Comparison of ENCODE assay signal across 8 cellular contexts in genomic region chr1:109490029-109490933, GRCh38. TPM values are rescaled to one million over a fixed set of nuclear protein-coding genes. Genes with fewer than 3 reads are reported as not detected.
DNase-seq lines count a peak whose midpoint lies in the region; TF ChIP-seq lines count a peak whose summit lies in the region.

No MANE protein-coding gene starts in this region.

- DNase-seq in H4 (ENCODE audit: low spot score) (peak; percentile 48), NCI-H69 (lab: John Stamatoyannopoulos, UW) (peak; percentile 49), mesenchymal stem cell (peak; percentile 73), suprapubic skin (ENCODE audit: low spot score in 2 of 2) (no peak)
- peak; percentile 74 to 79 for DNase-seq in activated CD4-positive, alpha-beta T cell treated with anti-CD3 and anti-CD28 coated beads, Interleukin-2, amount 50 U/mL, for 48 hours
- DNase-seq in effector CD4-positive, alpha-beta T cell, result peak; percentile 64
- DNase-seq in stimulated activated naive CD4-positive, alpha-beta T cell (lab: John Stamatoyannopoulos, UW), result peak; percentile 46 to 72 (median 61)

- no peak overlapping the region for H3K4me3 ChIP-seq in BLaER1 treated with 17β-estradiol and CSF1 and Interleukin-3, amounts not matched to agents 10 nM and 100 nM
- H3K4me3 ChIP-seq in mesenchymal stem cell (ENCODE audit: insufficient read depth in 1 of 2, low read depth in 1 of 2, low read length in 2 of 2), result no peak overlapping the region
- H3K4me3 ChIP-seq in suprapubic skin, result no peak overlapping the region

- H3K79me1 ChIP-seq in mesenchymal stem cell (replicated peaks; ENCODE audit: low read length, poor library complexity, severe bottlenecking), result peaks cover 13% of the 10 kb centered on the region

- H2AFZ ChIP-seq in mesenchymal stem cell (ENCODE audit: low read depth, low read length), result no peak overlapping the region

- peak overlapping the region in 7 of 11 experiments; percentile 3 to 61 (median 42); a peak in 8 of 22 replicates for H3K9ac ChIP-seq in BLaER1 treated with 17β-estradiol and CSF1 and Interleukin-3, amounts not matched to agents 10 nM and 100 nM
- no peak overlapping the region for H3K9ac ChIP-seq in mesenchymal stem cell (ENCODE audit: low read length)

- peak overlapping the region in 5 of 11 experiments; percentile 26 to 69 (median 59); a peak in 7 of 22 replicates for H3K4me2 ChIP-seq in BLaER1 treated with 17β-estradiol and CSF1 and Interleukin-3, amounts not matched to agents 10 nM and 100 nM
- no peak overlapping the region for H3K4me2 ChIP-seq in mesenchymal stem cell (ENCODE audit: low read length, poor library complexity, severe bottlenecking)

- no peak overlapping the region for H3K4ac ChIP-seq in mesenchymal stem cell (ENCODE audit: low read depth in 1 of 2, low read length in 2 of 2)

- H2BK15ac ChIP-seq in mesenchymal stem cell (ENCODE audit: low read depth, poor library complexity, severe bottlenecking), result no peak overlapping the region

- H4K91ac ChIP-seq in mesenchymal stem cell (ENCODE audit: low read length), result peak overlapping the region; percentile 41

- peak overlapping the region in 1 of 2 experiments; percentile 18 for H2BK12ac ChIP-seq in mesenchymal stem cell (ENCODE audit: low read length in 2 of 2)

- H3K36me3 ChIP-seq in BLaER1 treated with 17β-estradiol and CSF1 and Interleukin-3, amounts not matched to agents 10 nM and 100 nM, result peaks cover 18 to 78% (median 66%) of the 10 kb centered on the region in 11 experiments
- peaks cover 57 to 61% of the 10 kb centered on the region in 2 experiments for H3K36me3 ChIP-seq in mesenchymal stem cell (ENCODE audit: control insufficient read depth in 1 of 2, insufficient read depth in 2 of 2, low read depth in 1 of 2, low read length in 2 of 2)
- peaks cover 26% of the 10 kb centered on the region for H3K36me3 ChIP-seq in suprapubic skin

- TF ChIP-seq POLR2A in suprapubic skin (IDR thresholded peaks at IDR 0.05), result no peak

- H2BK120ac ChIP-seq in mesenchymal stem cell (ENCODE audit: low read depth, low read length), result no peak overlapping the region

- H3K27ac ChIP-seq in BLaER1 treated with 17β-estradiol and CSF1 and Interleukin-3, amounts not matched to agents 10 nM and 100 nM, result no peak overlapping the region
- H3K27ac ChIP-seq in mesenchymal stem cell (ENCODE audit: low read length, poor library complexity, severe bottlenecking) (no peak overlapping the region), suprapubic skin (no peak overlapping the region)

- 88% methylated on average over 9 of the region's 11 CpGs for WGBS in mesenchymal stem cell
- 74% methylated on average over 8 of the region's 11 CpGs for WGBS in suprapubic skin

- H3K27me3 ChIP-seq in BLaER1 treated with 17β-estradiol and CSF1 and Interleukin-3, amounts not matched to agents 10 nM and 100 nM, result no peaks in the 10 kb centered on the region
- H3K27me3 ChIP-seq in mesenchymal stem cell (ENCODE audit: control insufficient read depth in 1 of 2, insufficient read depth in 1 of 2, low read length in 2 of 2), result no peaks in the 10 kb centered on the region
- H3K27me3 ChIP-seq in suprapubic skin, result no peaks in the 10 kb centered on the region

- no peaks in the 10 kb centered on the region for H3K9me3 ChIP-seq in BLaER1 treated with 17β-estradiol and CSF1 and Interleukin-3, amounts not matched to agents 10 nM and 100 nM (replicated peaks in 1 of 11)
- H3K9me3 ChIP-seq in mesenchymal stem cell (ENCODE audit: control insufficient read depth, low read length) (no peaks in the 10 kb centered on the region), suprapubic skin (no peaks in the 10 kb centered on the region)

- no peak overlapping the region for H2AK5ac ChIP-seq in mesenchymal stem cell (ENCODE audit: low read length, severe bottlenecking)

- no peak for TF ChIP-seq EP300 in suprapubic skin (IDR thresholded peaks at IDR 0.05)

- H3K14ac ChIP-seq in mesenchymal stem cell (ENCODE audit: low read length in 2 of 2), result no peak overlapping the region

- H4K8ac ChIP-seq in mesenchymal stem cell (ENCODE audit: low read length), result no peak overlapping the region

- H3K23ac ChIP-seq in mesenchymal stem cell (ENCODE audit: low read length in 2 of 2), result no peak overlapping the region

- no peak overlapping the region for H2BK5ac ChIP-seq in mesenchymal stem cell (ENCODE audit: low read depth, low read length, poor library complexity, severe bottlenecking)

- H4K20me1 ChIP-seq in BLaER1 treated with 17β-estradiol and CSF1 and Interleukin-3, amounts not matched to agents 10 nM and 100 nM, result peaks cover 0 to 59% (median 14%) of the 10 kb centered on the region in 11 experiments; a peak in 12 of 22 replicates

- H3K4me1 ChIP-seq in BLaER1 treated with 17β-estradiol and CSF1 and Interleukin-3, amounts not matched to agents 10 nM and 100 nM, result peaks cover 26 to 61% (median 56%) of the 10 kb centered on the region in 10 experiments
- H3K4me1 ChIP-seq in mesenchymal stem cell (ENCODE audit: control insufficient read depth, insufficient read depth, low read depth, low read length) (peaks cover 9% of the 10 kb centered on the region), suprapubic skin (peaks cover 25% of the 10 kb centered on the region)

- no peak overlapping the region for H3K18ac ChIP-seq in mesenchymal stem cell (ENCODE audit: low read depth in 1 of 2, low read length in 2 of 2)

- peak in 1 of 2 donors; percentile 88 for TF ChIP-seq CTCF in suprapubic skin (IDR thresholded peaks at IDR 0.05)

RNA-seq across cellular contexts. Expression of gene CYB561D1, which starts 3.6 kb away (rescaled TPM):
- total RNA-seq in H4 (2014; rRNA removed; shearing (Covaris generic)), result 2.6 and 7.9 TPM in 2 replicates
- 4.1 TPM for polyA plus RNA-seq in mesenchymal stem cell (2013, experiment 1 of 2)
- 4.2 TPM for polyA plus RNA-seq in mesenchymal stem cell (2013, experiment 2 of 2)
- total RNA-seq in suprapubic skin, result 10 to 100 TPM; 12.3 to 27.4 (median 24.7) TPM

RNA-seq across cellular contexts. Expression of gene ATXN7L2, which starts 6.6 kb away (rescaled TPM):
- 1.0 and 1.9 TPM in 2 replicates for total RNA-seq in H4 (2014; rRNA removed; shearing (Covaris generic))
- polyA plus RNA-seq in mesenchymal stem cell (2013, experiment 1 of 2), result 2.0 TPM
- polyA plus RNA-seq in mesenchymal stem cell (2013, experiment 2 of 2), result 2.0 TPM
- 1 to 10 TPM; 5.1 to 8.4 (median 7.2) TPM for total RNA-seq in suprapubic skin

RNA-seq across cellular contexts. Expression of gene AMIGO1, which starts 19.2 kb away (rescaled TPM):
- total RNA-seq in H4 (2014; rRNA removed; shearing (Covaris generic)), result 0.72 and 1.5 TPM in 2 replicates
- 0.36 TPM for polyA plus RNA-seq in mesenchymal stem cell (2013, experiment 1 of 2)
- polyA plus RNA-seq in mesenchymal stem cell (2013, experiment 2 of 2), result 0.36 TPM
- total RNA-seq in suprapubic skin, result 1 to 10 TPM; 2.1 to 8.5 (median 4.7) TPM

RNA-seq across cellular contexts. Expression of gene SYPL2, which starts 23.9 kb away (rescaled TPM):
- 0.27 and 0.54 TPM in 2 replicates for total RNA-seq in H4 (2014; rRNA removed; shearing (Covaris generic))
- polyA plus RNA-seq in mesenchymal stem cell (2013, experiment 1 of 2), result 0.47 TPM
- polyA plus RNA-seq in mesenchymal stem cell (2013, experiment 2 of 2), result 0.52 TPM
- 1 to 10 TPM in 1 of 4 donors, under 1 TPM in 2, not detected in 1; 0.23 to 2.1 (median 0.34) TPM for total RNA-seq in suprapubic skin

RNA-seq across cellular contexts. Expression of gene GPR61, which starts 49.4 kb away (rescaled TPM):
- total RNA-seq in H4 (2014; rRNA removed; shearing (Covaris generic)), result not detected in 2 replicates
- not detected for polyA plus RNA-seq in mesenchymal stem cell (2013, experiment 1 of 2)
- polyA plus RNA-seq in mesenchymal stem cell (2013, experiment 2 of 2), result not detected
- total RNA-seq in suprapubic skin, result 1 to 10 TPM in 1 of 4 donors, under 1 TPM in 1, not detected in 2; 0.19 to 1.4 TPM

Comparison
In these comparisons a context has a peak if more than half of its experiments do, and no peak if none do; other contexts are left out.
1. DNase-seq: peak in H4 (single experiment), NCI-H69 (single experiment), activated CD4-positive, alpha-beta T cell treated with anti-CD3 and anti-CD28 coated beads, Interleukin-2, amount 50 U/mL, for 48 hours (2 of 2), effector CD4-positive, alpha-beta T cell (single experiment), mesenchymal stem cell (single experiment) and stimulated activated naive CD4-positive, alpha-beta T cell (6 of 6); none in suprapubic skin (0 of 2).